ENCODE assay signal across 8 cellular contexts in genomic region chr11:62725686-62726085, GRCh38.
DNase-seq lines count a peak whose midpoint lies in the region; ATAC-seq and TF ChIP-seq lines count a peak whose summit lies in the region.

No MANE protein-coding gene starts in this region.

- peak overlapping the region; percentile 99 for H3K4me3 ChIP-seq in GM12865 (ENCODE audit: low read depth, low read length)
- peak overlapping the region; percentile 98 for H3K4me3 ChIP-seq in fibroblast of mammary gland (ENCODE audit: control insufficient read depth, low read depth, low read length)
- peak overlapping the region; percentile 94 for H3K4me3 ChIP-seq in rectal smooth muscle tissue (ENCODE audit: low read length)

- TF ChIP-seq CTCF in GM12865 (IDR thresholded peaks at IDR 0.05; ENCODE audit: insufficient read depth, low read depth, low read length, missing control alignments) (no peak), fibroblast of mammary gland (conservative IDR thresholded peaks at IDR 0.05; ENCODE audit: control insufficient read depth, insufficient read depth, low read depth, low read length) (no peak)

- H3K27ac ChIP-seq in rectal smooth muscle tissue (ENCODE audit: low read depth, low read length) = peak overlapping the region; percentile 93

- ATAC-seq in HG02884 (IDR thresholded peaks at IDR 0.05; ENCODE audit: unreplicated experiment) = no peak

- DNase-seq in GM12865 (ENCODE audit: low read depth) (no peak), RPMI8226 (peak; percentile 35), fibroblast of mammary gland (ENCODE audit: low read depth) (no peak), NK-92 (lab: John Stamatoyannopoulos, UW; ENCODE audit: unreplicated experiment) (no peak)
- no peak for DNase-seq in stimulated activated CD4-positive, alpha-beta T cell treated with anti-CD3 and anti-CD28 coated beads, Interleukin-4, amount 100 ng/mL, for 24 hours
- DNase-seq in stimulated activated CD4-positive, alpha-beta T cell treated with anti-CD3 and anti-CD28 coated beads, Interleukin-2, amount 100 ng/mL, for 24 hours = no peak

- H3K9ac ChIP-seq in rectal smooth muscle tissue (ENCODE audit: low read length) = peak overlapping the region; percentile 95

- H3K36me3 ChIP-seq in rectal smooth muscle tissue (ENCODE audit: control insufficient read depth, insufficient read depth, low read length) = peaks cover 26% of the 10 kb centered on the region

- H3K27me3 ChIP-seq in rectal smooth muscle tissue (ENCODE audit: control insufficient read depth, insufficient read depth, low read length) = no peaks in the 10 kb centered on the region

- H3K4me1 ChIP-seq in rectal smooth muscle tissue (ENCODE audit: control insufficient read depth, insufficient read depth, low read length) = peaks cover 31% of the 10 kb centered on the region
